Comparison of ENCODE assay signal across 20 cellular contexts in the genomic region with DNA sequence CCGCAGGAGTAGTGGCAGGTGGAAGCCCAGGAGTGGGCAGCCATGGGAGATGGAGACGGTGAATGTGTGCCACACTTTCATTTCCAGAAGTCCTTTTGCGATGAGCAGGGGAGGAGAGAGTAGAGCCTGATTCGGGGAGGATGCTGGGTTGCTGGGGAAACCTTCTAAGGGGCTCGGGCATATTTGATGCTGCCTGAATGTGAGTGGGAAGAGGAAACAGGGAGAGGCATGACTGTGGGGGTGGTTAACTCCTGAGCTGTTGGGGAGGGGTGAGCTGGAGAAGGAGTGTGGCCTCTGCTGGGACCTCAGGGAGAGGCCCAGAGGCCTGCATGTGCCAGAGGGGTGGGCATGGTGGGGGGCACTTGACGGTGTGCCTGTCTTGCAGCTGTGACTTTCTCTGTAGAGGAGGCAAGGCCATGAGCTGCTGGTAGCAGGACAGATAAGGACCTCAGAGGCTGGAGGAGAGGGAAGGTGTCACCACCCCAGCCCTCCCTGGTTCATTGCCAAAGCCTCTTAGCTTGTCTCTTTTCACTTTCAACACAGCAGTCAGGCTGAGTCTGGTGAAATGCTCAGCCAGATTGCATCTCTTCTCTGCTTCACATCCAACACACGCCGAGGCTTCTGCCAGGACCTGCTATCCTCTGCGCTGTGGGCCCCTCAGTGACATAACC. TPM values are rescaled to one million over a fixed set of nuclear protein-coding genes. Genes with fewer than 3 reads are reported as not detected.
DNase-seq lines count a peak whose midpoint lies in the region; ATAC-seq and TF ChIP-seq lines count a peak whose summit lies in the region.
"Had no signal": no experiment of that assay in that cellular context is flagged by ENCODE, and none has a peak within 500 bp of the region (broad histone marks: within the 10 kb centered on the region; RNA-seq: fewer than 3 reads in every experiment).

No MANE protein-coding gene starts in this region.

- H3K9ac ChIP-seq in SK-N-SH, result no peak overlapping the region

- 31% methylated on average over 9 of the region's 9 CpGs for WGBS in SK-N-SH (ENCODE audit: low lambda C conversion rate)

- DNase-seq in SK-N-SH (peak; percentile 70), SKM-1 treated with dmso at 0.1 percent for 144 hours (lab: John Stamatoyannopoulos, UW; ENCODE audit: unreplicated experiment) (no peak)
- DNase-seq in activated T-helper 1 cell treated with anti-CD3 and anti-CD28 coated beads, Interleukin-12 subunit alpha, Interleukin-12 subunit beta, Interleukin-2, Interleukin-4 antibody, amounts not matched to agents 30 ng/mL and 10 ng/mL and 1 ng/mL, durations not matched to agents 14 hours and 24 hours and 36 hours (ENCODE audit: low spot score), result no peak
- DNase-seq: activated CD4-positive, alpha-beta T cell treated with anti-CD3 and anti-CD28 coated beads, Interleukin-2, amount 50 U/mL, for 48 hours; activated T-cell treated with anti-CD3 and anti-CD28 coated beads, Interleukin-2, amount 50 U/mL, for 1 hour; CD4-positive, alpha-beta T cell; dermis blood vessel endothelial cell; KBM-7; stimulated activated naive CD4-positive, alpha-beta T cell treated with Interleukin-2 at 50 U/mL for 16 hours; SW 1271 had no signal

- no peaks in the 10 kb centered on the region for H3K9me2 ChIP-seq in SK-N-SH

- POLR2A ChIA-PET in SK-N-SH (lab: Yijun Ruan, JAX), result interaction anchor here (1.2 kb wide), 2 partner anchors 10 to 41 kb away, joined by 4 read pairs; a partner anchor contains a TSS

- no peaks in the 10 kb centered on the region for H3F3A ChIP-seq in SK-N-SH (replicated peaks; ENCODE audit: insufficient read depth)

- H3K36me3 ChIP-seq in SK-N-SH (replicated peaks in 1 of 2; ENCODE audit: control insufficient read depth in 1 of 2, insufficient read depth in 2 of 2, low read length in 1 of 2), result no peaks in the 10 kb centered on the region
- H3K36me3 ChIP-seq: gastroesophageal sphincter had no signal

- no peak overlapping the region for H3K4me3 ChIP-seq in SK-N-SH (ENCODE audit: low read depth in 2 of 2, low read length in 1 of 2)
- H3K4me3 ChIP-seq: gastroesophageal sphincter, lung had no signal

- no peaks in the 10 kb centered on the region for H3K36me3 Mint-ChIP-seq in activated T-helper 1 cell treated with anti-CD3 and anti-CD28 coated beads, Interleukin-12 subunit alpha, Interleukin-12 subunit beta, Interleukin-2, Interleukin-4 antibody, amounts not matched to agents 30 ng/mL and 10 ng/mL and 1 ng/mL, durations not matched to agents 14 hours and 24 hours and 36 hours (ENCODE audit: low read depth)
- H3K36me3 Mint-ChIP-seq: activated naive CD8-positive, alpha-beta T cell had no signal

- TF ChIP-seq RAD21 in SK-N-SH (IDR thresholded peaks at IDR 0.05; ENCODE audit: low read length), result no peak

- ATAC-seq in SK-N-SH treated with all-trans-retinoic acid at 6 μM for 48 hours, result no peak
- no peak for ATAC-seq in GM19455 (IDR thresholded peaks at IDR 0.05; ENCODE audit: unreplicated experiment)
- no peak for ATAC-seq in HG03442 (IDR thresholded peaks at IDR 0.05; ENCODE audit: unreplicated experiment)
- ATAC-seq: gastroesophageal sphincter had no signal

- H3K4me1 ChIP-seq in SK-N-SH (ENCODE audit: control insufficient read depth in 1 of 2, insufficient read depth in 2 of 2, low read depth in 1 of 2, low read length in 1 of 2), result peaks cover 0 to 12% of the 10 kb centered on the region in 2 experiments; a peak in 1 of 4 replicates
- H3K4me1 ChIP-seq: gastroesophageal sphincter had no signal

- H3K4me2 ChIP-seq in SK-N-SH, result no peak overlapping the region

- no peaks in the 10 kb centered on the region for H3K9me3 Mint-ChIP-seq in activated T-helper 1 cell treated with anti-CD3 and anti-CD28 coated beads, Interleukin-12 subunit alpha, Interleukin-12 subunit beta, Interleukin-2, Interleukin-4 antibody, amounts not matched to agents 30 ng/mL and 10 ng/mL and 1 ng/mL, durations not matched to agents 14 hours and 24 hours and 36 hours
- H3K9me3 Mint-ChIP-seq: CD4-positive, alpha-beta T cell had no signal

- no peaks in the 10 kb centered on the region for H4K20me1 ChIP-seq in SK-N-SH (ENCODE audit: insufficient read depth)

- no peak for TF ChIP-seq CTCF in SK-N-SH (IDR thresholded peaks at IDR 0.05)

- peak overlapping the region; percentile 16 for H3K27ac Mint-ChIP-seq in activated T-helper 1 cell treated with anti-CD3 and anti-CD28 coated beads, Interleukin-12 subunit alpha, Interleukin-12 subunit beta, Interleukin-2, Interleukin-4 antibody, amounts not matched to agents 30 ng/mL and 10 ng/mL and 1 ng/mL, durations not matched to agents 14 hours and 24 hours and 36 hours
- H3K27ac Mint-ChIP-seq: activated naive CD8-positive, alpha-beta T cell; CD4-positive, alpha-beta T cell had no signal

- H3K27me3 Mint-ChIP-seq in activated T-helper 1 cell treated with anti-CD3 and anti-CD28 coated beads, Interleukin-12 subunit alpha, Interleukin-12 subunit beta, Interleukin-2, Interleukin-4 antibody, amounts not matched to agents 30 ng/mL and 10 ng/mL and 1 ng/mL, durations not matched to agents 14 hours and 24 hours and 36 hours (ENCODE audit: insufficient read depth), result peaks cover 9% of the 10 kb centered on the region
- H3K27me3 Mint-ChIP-seq: CD4-positive, alpha-beta T cell had no signal

- no peak overlapping the region for H3K4me3 Mint-ChIP-seq in activated T-helper 1 cell treated with anti-CD3 and anti-CD28 coated beads, Interleukin-12 subunit alpha, Interleukin-12 subunit beta, Interleukin-2, Interleukin-4 antibody, amounts not matched to agents 30 ng/mL and 10 ng/mL and 1 ng/mL, durations not matched to agents 14 hours and 24 hours and 36 hours
- H3K4me3 Mint-ChIP-seq: activated naive CD8-positive, alpha-beta T cell; brain; CD4-positive, alpha-beta T cell had no signal

- TF ChIP-seq EP300 in SK-N-SH (IDR thresholded peaks at IDR 0.05; ENCODE audit: borderline replicate concordance in 1 of 2, low read depth in 1 of 2, low read length in 1 of 2), result no peak

- intact Hi-C loops in activated T-helper 1 cell treated with anti-CD3 and anti-CD28 coated beads, Interleukin-12 subunit alpha, Interleukin-12 subunit beta, Interleukin-2, Interleukin-4 antibody, amounts not matched to agents 30 ng/mL and 10 ng/mL and 1 ng/mL, durations not matched to agents 14 hours and 24 hours and 36 hours (cut with micrococcal nuclease), result no loop called here

- no peaks in the 10 kb centered on the region for H3K9me3 ChIP-seq in SK-N-SH
- H3K9me3 ChIP-seq: gastroesophageal sphincter had no signal

- H3K27me3 ChIP-seq in SK-N-SH (ENCODE audit: insufficient read depth), result no peaks in the 10 kb centered on the region
- no peaks in the 10 kb centered on the region for H3K27me3 ChIP-seq in layer of hippocampus (ENCODE audit: control insufficient read depth, insufficient read depth, low read length)

- H3K4me1 Mint-ChIP-seq in activated T-helper 1 cell treated with anti-CD3 and anti-CD28 coated beads, Interleukin-12 subunit alpha, Interleukin-12 subunit beta, Interleukin-2, Interleukin-4 antibody, amounts not matched to agents 30 ng/mL and 10 ng/mL and 1 ng/mL, durations not matched to agents 14 hours and 24 hours and 36 hours (ENCODE audit: low read depth), result no peaks in the 10 kb centered on the region

- CTCF ChIA-PET in SK-N-SH (lab: Yijun Ruan, JAX), result interaction anchor here (1.3 kb wide), 1 partner anchor 105 kb away, joined by 3 read pairs; no protein-coding TSS in a partner anchor

- no peak overlapping the region for H2AFZ ChIP-seq in SK-N-SH (ENCODE audit: low read depth)

- H3K79me2 ChIP-seq in SK-N-SH (ENCODE audit: insufficient read depth), result no peaks in the 10 kb centered on the region

- peak overlapping the region in 1 of 2 experiments; percentile 61; a peak in 1 of 4 replicates for H3K27ac ChIP-seq in SK-N-SH (ENCODE audit: low read depth in 2 of 2, low read length in 1 of 2)
- H3K27ac ChIP-seq in layer of hippocampus (ENCODE audit: low read depth, low read length), result peak overlapping the region; percentile 32
- peak overlapping the region; percentile 69 for H3K27ac ChIP-seq in temporal lobe (ENCODE audit: low read depth, low read length)
- H3K27ac ChIP-seq: gastroesophageal sphincter had no signal

TF ChIP-seq in SK-N-SH, 30 proteins besides CTCF, POLR2A, EP300 and RAD21:
- peak; percentile 75 for TF ChIP-seq GATA2 (CRISPR knock-in tag; IDR thresholded peaks at IDR 0.05)
- no peak for TF ChIP-seq SMC3 (IDR thresholded peaks at IDR 0.05; ENCODE audit: low read depth, low read length)

TF ChIP-seq in SK-N-SH treated with all-trans-retinoic acid at 6 μM for 48 hours, 23 proteins besides CTCF, POLR2A, EP300 and RAD21 (continues in another document):
- TF ChIP-seq SNAI2 (CRISPR knock-in tag; IDR thresholded peaks at IDR 0.05) (no peak), GLIS3 (CRISPR knock-in tag; IDR thresholded peaks at IDR 0.05) (no peak)

RNA-seq across cellular contexts. Expression of a gene that starts 11.4 kb away (rescaled TPM):
- 0.05 and 0.06 TPM in 2 replicates for polyA plus RNA-seq in SK-N-SH (2012; rRNA removed)
- polyA plus RNA-seq in SK-N-SH (2012; cell fraction: cytosol; rRNA removed), result 0.14 and 0.21 TPM in 2 replicates
- 0.02 and 0.08 TPM in 2 replicates for polyA plus RNA-seq in SK-N-SH (2012; cell fraction: nucleus; rRNA removed)
- 2.0 and 2.1 TPM in 2 replicates for total RNA-seq in activated T-helper 1 cell treated with anti-CD3 and anti-CD28 coated beads, Interleukin-12 subunit alpha, Interleukin-12 subunit beta, Interleukin-2, Interleukin-4 antibody, amounts not matched to agents 30 ng/mL and 10 ng/mL and 1 ng/mL, durations not matched to agents 14 hours and 24 hours and 36 hours
- 9.6 TPM for total RNA-seq in temporal lobe
- total RNA-seq: dermis blood vessel endothelial cell, pulmonary artery endothelial cell had no signal

RNA-seq across cellular contexts. Expression of a gene that starts 40.9 kb away (rescaled TPM):
- 14.5 and 20.5 TPM in 2 replicates for polyA plus RNA-seq in SK-N-SH (2012; rRNA removed)
- 13.3 and 15.6 TPM in 2 replicates for polyA plus RNA-seq in SK-N-SH (2012; cell fraction: cytosol; rRNA removed)
- polyA plus RNA-seq in SK-N-SH (2012; cell fraction: nucleus; rRNA removed), result 19.1 and 32.5 TPM in 2 replicates
- total RNA-seq in activated T-helper 1 cell treated with anti-CD3 and anti-CD28 coated beads, Interleukin-12 subunit alpha, Interleukin-12 subunit beta, Interleukin-2, Interleukin-4 antibody, amounts not matched to agents 30 ng/mL and 10 ng/mL and 1 ng/mL, durations not matched to agents 14 hours and 24 hours and 36 hours, result 33.0 and 33.7 TPM in 2 replicates
- 19.9 TPM for total RNA-seq in temporal lobe
